In genomic region chr1:248306103-248306502, GRCh38 we compare ENCODE assay signal across 8 cellular contexts. TPM values are rescaled to one million over a fixed set of nuclear protein-coding genes. Genes with fewer than 3 reads are reported as not detected.
"Had no signal": no experiment of that assay in that cellular context is flagged by ENCODE, and none has a peak within 500 bp of the region (broad histone marks: within the 10 kb centered on the region; RNA-seq: fewer than 3 reads in every experiment).

No MANE protein-coding gene starts in this region.

- H3K4me2 ChIP-seq: GM23338 had no signal

- ATAC-seq: GM23338, K562 had no signal

- DNase-seq: H9, HCEC 1CT, IMR-90, KG1 had no signal

- H2AFZ ChIP-seq: GM23338 had no signal

- H3K4me3 ChIP-seq: GM23338, K562 had no signal

RNA-seq across cellular contexts. Expression of gene OR2T12, which starts 2.9 kb away (rescaled TPM):
- total RNA-seq: GM23338, H1, H9, HT-29, IMR-90, K562 had no signal

RNA-seq across cellular contexts. Expression of gene OR2M7, which starts 18.3 kb away (rescaled TPM):
- total RNA-seq: GM23338, H1, H9, HT-29, IMR-90, K562 had no signal

RNA-seq across cellular contexts. Expression of gene OR2T33, which starts 28.3 kb away (rescaled TPM):
- total RNA-seq: H1, H9, HT-29, IMR-90 had no signal

RNA-seq across cellular contexts. Expression of gene OR14C36, which starts 42.5 kb away (rescaled TPM):
- total RNA-seq: GM23338, H1, H9, HT-29, IMR-90, K562 had no signal

RNA-seq across cellular contexts. Expression of gene OR2T4, which starts 55.4 kb away (rescaled TPM):
- total RNA-seq: GM23338, H1, H9, HT-29, IMR-90, K562 had no signal
